In the genomic region with DNA sequence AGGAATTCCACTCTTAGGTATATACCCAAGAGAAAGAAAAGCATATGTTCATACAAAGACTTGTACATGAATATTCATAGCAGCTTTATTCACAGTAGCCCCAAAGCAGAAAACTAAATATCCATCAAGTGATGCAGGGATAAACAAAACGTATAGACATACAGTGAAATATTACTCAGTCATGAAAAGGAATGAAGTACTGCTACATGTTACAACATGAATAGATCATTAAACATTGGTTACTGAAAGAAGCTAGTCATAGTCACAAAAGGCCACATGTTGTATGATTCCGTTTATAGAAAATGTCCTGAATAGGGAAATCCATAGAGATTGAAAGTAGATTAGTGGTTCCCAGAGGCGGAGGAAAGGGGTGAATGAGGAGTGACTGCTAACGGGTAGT, we compare ENCODE assay signal across 14 cellular contexts. TPM values are rescaled to one million over a fixed set of nuclear protein-coding genes. Genes with fewer than 3 reads are reported as not detected.
DNase-seq lines count a peak whose midpoint lies in the region; ATAC-seq and TF ChIP-seq lines count a peak whose summit lies in the region.
"Had no signal": no experiment of that assay in that cellular context is flagged by ENCODE, and none has a peak within 500 bp of the region (broad histone marks: within the 10 kb centered on the region; RNA-seq: fewer than 3 reads in every experiment).

No MANE protein-coding gene starts in this region.

- ATAC-seq in heart left ventricle = no peak
- no peak for ATAC-seq in Right ventricle myocardium inferior
- ATAC-seq in upper lobe of right lung = no peak
- no peak for ATAC-seq in GM18517 (IDR thresholded peaks at IDR 0.05; ENCODE audit: unreplicated experiment)
- ATAC-seq: esophagus mucosa had no signal

- WGBS in heart left ventricle, 4 donors = 78 to 82% (median 82%) methylated on average over 4 of the region's 4 CpGs
- 75 to 77% (median 76%) methylated on average over 4 of the region's 4 CpGs for WGBS in adrenal gland, 4 donors

- H3K27me3 ChIP-seq in heart left ventricle = peaks cover 0 to 3% (median 0%) of the 10 kb centered on the region in 9 donors
- no peaks in the 10 kb centered on the region for H3K27me3 ChIP-seq in adrenal gland
- no peaks in the 10 kb centered on the region for H3K27me3 ChIP-seq in muscle layer of duodenum (ENCODE audit: low read depth, low read length)
- no peaks in the 10 kb centered on the region for H3K27me3 ChIP-seq in upper lobe of right lung

- peaks cover 0 to 36% (median 25%) of the 10 kb centered on the region in 12 donors for H3K4me1 ChIP-seq in heart left ventricle
- peaks cover 15 to 42% of the 10 kb centered on the region in 2 donors for H3K4me1 ChIP-seq in adrenal gland (replicated peaks in 1 of 2)
- peaks cover 0 to 14% of the 10 kb centered on the region in 2 donors for H3K4me1 ChIP-seq in muscle layer of duodenum (ENCODE audit: control insufficient read depth in 1 of 2, insufficient read depth in 2 of 2, low read length in 2 of 2)
- H3K4me1 ChIP-seq in upper lobe of right lung = peaks cover 23% of the 10 kb centered on the region

- TF ChIP-seq POLR2A in heart left ventricle (IDR thresholded peaks at IDR 0.05) = no peak
- TF ChIP-seq POLR2A in adrenal gland (IDR thresholded peaks at IDR 0.05) = no peak

- H3K9me3 ChIP-seq in heart left ventricle = no peaks in the 10 kb centered on the region
- H3K9me3 ChIP-seq in adrenal gland (replicated peaks in 1 of 3) = no peaks in the 10 kb centered on the region
- no peaks in the 10 kb centered on the region for H3K9me3 ChIP-seq in muscle layer of duodenum (ENCODE audit: control insufficient read depth in 1 of 2, low read length in 2 of 2)
- no peaks in the 10 kb centered on the region for H3K9me3 ChIP-seq in upper lobe of right lung
- H3K9me3 ChIP-seq: spleen had no signal

- H3K27ac ChIP-seq in heart left ventricle (peak overlapping the region in 6 of 12 donors; percentile 89 to 99 (median 96)), adrenal gland (peak overlapping the region in 4 of 5 donors; percentile 88 to 99 (median 93)), muscle layer of duodenum (ENCODE audit: low read length) (no peak overlapping the region), upper lobe of right lung (no peak overlapping the region)

- no peak for TF ChIP-seq CTCF in heart left ventricle (IDR thresholded peaks at IDR 0.05)
- TF ChIP-seq CTCF in adrenal gland (IDR thresholded peaks at IDR 0.05) = no peak
- no peak for TF ChIP-seq CTCF in upper lobe of right lung (IDR thresholded peaks at IDR 0.05)

- H3K36me3 ChIP-seq in heart left ventricle = no peaks in the 10 kb centered on the region
- no peaks in the 10 kb centered on the region for H3K36me3 ChIP-seq in adrenal gland (replicated peaks in 1 of 2)
- no peaks in the 10 kb centered on the region for H3K36me3 ChIP-seq in muscle layer of duodenum (ENCODE audit: control insufficient read depth in 1 of 2, insufficient read depth in 2 of 2, low read length in 2 of 2)
- no peaks in the 10 kb centered on the region for H3K36me3 ChIP-seq in upper lobe of right lung
- H3K36me3 ChIP-seq: BLaER1 treated with 17β-estradiol and CSF1 and Interleukin-3, amounts not matched to agents 10 nM and 100 nM; spleen had no signal

- H3K4me3 ChIP-seq in heart left ventricle = peak overlapping the region in 7 of 12 donors; percentile 72 to 96 (median 82)
- H3K4me3 ChIP-seq in adrenal gland = peak overlapping the region in 1 of 4 donors; percentile 79
- peak overlapping the region; percentile 71 to 89 for H3K4me3 ChIP-seq in muscle layer of duodenum (ENCODE audit: low read depth in 1 of 2, low read length in 2 of 2)
- H3K4me3 ChIP-seq in upper lobe of right lung = peak overlapping the region; percentile 78
- H3K4me3 ChIP-seq: GM12878 had no signal

- intact Hi-C loops in heart left ventricle (cut with DNase I) (loop anchor here in 3 of 10 donors (5.0 to 10.0 kb wide), 3 partner anchors 35 to 248 kb away; partner anchors contain the start of gene CEP70 (in 1 of the 3)), Right ventricle myocardium inferior (cut with DNase I) (loop anchor here (5.0 to 10.0 kb wide), 2 partner anchors 35 to 568 kb away; no protein-coding TSS in a partner anchor), adrenal gland (cut with DNase I) (no loop called here), upper lobe of right lung (cut with DNase I) (no loop called here), posterior vena cava (cut with DNase I) (no loop called here)

- DNase-seq in heart left ventricle = no peak
- no peak for DNase-seq in Right ventricle myocardium inferior (ENCODE audit: missing footprints)
- no peak for DNase-seq in adrenal gland
- no peak for DNase-seq in upper lobe of right lung
- DNase-seq in KG1 (lab: John Stamatoyannopoulos, UW) = no peak
- DNase-seq in posterior vena cava (ENCODE audit: low spot score) = no peak
- DNase-seq: amniotic stem cell; spleen; stimulated activated naive CD4-positive, alpha-beta T cell treated with Interleukin-2 at 50 U/mL for 16 hours had no signal

RNA-seq across cellular contexts. Expression of gene MRAS, which starts 1.3 kb away (rescaled TPM):
- total RNA-seq in heart left ventricle = 100 to 1,000 TPM; 227 to 413 (median 254) TPM
- polyA plus RNA-seq in heart left ventricle = 100 to 1,000 TPM; 112 to 245 TPM
- total RNA-seq in Right ventricle myocardium inferior = 396 TPM
- 100 to 1,000 TPM in 5 of 8 donors, 10 to 100 TPM in 3; 52.5 to 337 (median 109) TPM for total RNA-seq in adrenal gland
- polyA plus RNA-seq in adrenal gland = 100 to 1,000 TPM in 1 of 3 donors, 10 to 100 TPM in 2; 47.9 to 273 (median 60.0) TPM
- total RNA-seq in upper lobe of right lung = 79.4 TPM
- total RNA-seq in posterior vena cava = 100 to 1,000 TPM in 1 of 2 donors, 10 to 100 TPM in 1; 81.5 to 102 TPM

RNA-seq across cellular contexts. Expression of gene NME9, which starts 17.4 kb away (rescaled TPM):
- total RNA-seq in heart left ventricle = not detected
- not detected for polyA plus RNA-seq in heart left ventricle
- not detected for total RNA-seq in Right ventricle myocardium inferior
- 1 to 10 TPM in 2 of 8 donors, under 1 TPM in 1, not detected in 5; 0.46 to 1.9 (median 1.1) TPM for total RNA-seq in adrenal gland
- 1 to 10 TPM in 1 of 3 donors, under 1 TPM in 2; 0.46 to 2.6 (median 0.77) TPM for polyA plus RNA-seq in adrenal gland
- not detected for total RNA-seq in upper lobe of right lung
- not detected for total RNA-seq in posterior vena cava
- total RNA-seq: esophagus mucosa, GM12878 had no signal

Comparison
In these comparisons a context has a peak if more than half of its experiments do, and no peak if none do; other contexts are left out.
1. H3K27ac ChIP-seq: peak in adrenal gland (4 of 5); none in muscle layer of duodenum (single experiment) and upper lobe of right lung (single experiment).